1 cellular context compared by ENCODE assay signal in genomic region chr12:111046896-111047295, GRCh38.
TF ChIP-seq lines count a peak whose summit lies in the region.

No MANE protein-coding gene starts in this region.

TF ChIP-seq in GM23338, 12 proteins besides CTCF, POLR2A, EP300 and RAD21 (continued from another document):
- TF ChIP-seq ZNF462 (CRISPR knock-in tag; IDR thresholded peaks at IDR 0.05), result no peak
TF ChIP-seq in GM23338: peak in this region for 0.
